In genomic region chr2:121579326-121579725, GRCh38 we compare ENCODE assay signal across 18 cellular contexts. TPM values are rescaled to one million over a fixed set of nuclear protein-coding genes. Genes with fewer than 3 reads are reported as not detected.
DNase-seq lines count a peak whose midpoint lies in the region; ATAC-seq and TF ChIP-seq lines count a peak whose summit lies in the region.
"Had no signal": no experiment of that assay in that cellular context is flagged by ENCODE, and none has a peak within 500 bp of the region (broad histone marks: within the 10 kb centered on the region; RNA-seq: fewer than 3 reads in every experiment).

No MANE protein-coding gene starts in this region.

- H3K4me3 ChIP-seq in Karpas-422 (ENCODE audit: low read length): no peak overlapping the region
- H3K4me3 ChIP-seq in adipocyte (ENCODE audit: low read length): no peak overlapping the region
- H3K4me3 ChIP-seq: A549, Peyer's patch had no signal

- TF ChIP-seq CTCF in neural crest cell (conservative IDR thresholded peaks at IDR 0.05): no peak

- H3K36me3 ChIP-seq in Karpas-422 (ENCODE audit: insufficient read depth, low read length) (no peaks in the 10 kb centered on the region), adipocyte (ENCODE audit: control insufficient read depth, insufficient read depth, low read length, severe bottlenecking) (no peaks in the 10 kb centered on the region)
- H3K36me3 ChIP-seq: Peyer's patch had no signal

- H3K27me3 Mint-ChIP-seq in activated T-cell treated with anti-CD3 and anti-CD28 coated beads, Interleukin-2, amount 50 U/mL, for 72 hours (ENCODE audit: low read depth): no peaks in the 10 kb centered on the region
- no peaks in the 10 kb centered on the region for H3K27me3 Mint-ChIP-seq in neural crest cell (ENCODE audit: low read depth)
- H3K27me3 Mint-ChIP-seq: CD4-positive, alpha-beta T cell had no signal

- H3K79me2 ChIP-seq in Karpas-422 (ENCODE audit: low read length): peaks cover 92% of the 10 kb centered on the region

- H3K36me3 Mint-ChIP-seq in activated T-cell treated with anti-CD3 and anti-CD28 coated beads, Interleukin-2, amount 50 U/mL, for 72 hours (ENCODE audit: insufficient read depth in 2 of 2): no peaks in the 10 kb centered on the region
- peaks cover 2% of the 10 kb centered on the region for H3K36me3 Mint-ChIP-seq in neural crest cell (ENCODE audit: low read depth)

- peak overlapping the region; percentile 66 for H3K27ac Mint-ChIP-seq in activated T-cell treated with anti-CD3 and anti-CD28 coated beads, Interleukin-2, amount 50 U/mL, for 72 hours
- peak overlapping the region; percentile 69 for H3K27ac Mint-ChIP-seq in neural crest cell (ENCODE audit: unreplicated experiment)
- H3K27ac Mint-ChIP-seq: CD4-positive, alpha-beta T cell had no signal

- H3K9me3 ChIP-seq in Karpas-422 (ENCODE audit: low read length) (no peaks in the 10 kb centered on the region), adipocyte (ENCODE audit: control insufficient read depth, low read length) (no peaks in the 10 kb centered on the region)
- H3K9me3 ChIP-seq: A549, Peyer's patch had no signal

- no peak overlapping the region for H3K4me3 Mint-ChIP-seq in activated T-cell treated with anti-CD3 and anti-CD28 coated beads, Interleukin-2, amount 50 U/mL, for 72 hours
- H3K4me3 Mint-ChIP-seq in neural crest cell: peak overlapping the region; percentile 18
- H3K4me3 Mint-ChIP-seq: CD4-positive, alpha-beta T cell had no signal

- no peak overlapping the region for H2AFZ ChIP-seq in Karpas-422 (ENCODE audit: low read length)

- DNase-seq in activated T-cell treated with anti-CD3 and anti-CD28 coated beads, Interleukin-2, amount 50 U/mL, for 72 hours: no peak
- DNase-seq in activated T-cell treated with anti-CD3 and anti-CD28 coated beads for 4 hours (no peak), Karpas-422 (no peak), adipocyte (ENCODE audit: low read depth) (peak; percentile 39), neural crest cell (ENCODE audit: low read depth, low spot score) (no peak), NCI-H524 treated with DMSO at 0.1 percent for 48 hours (lab: John Stamatoyannopoulos, UW) (no peak), mesenteric fat pad (ENCODE audit: low spot score) (no peak)
- DNase-seq: Calu3; CD4-positive, alpha-beta T cell; DND-41; H7; NCI-H2029; NCI-H2227 treated with DMSO at 0.1 percent for 48 hours; Peyer's patch; SHP77; SW 1271 had no signal

- no peaks in the 10 kb centered on the region for H4K20me1 ChIP-seq in Karpas-422 (ENCODE audit: insufficient read depth, low read depth, low read length)

- H3K27me3 ChIP-seq in Karpas-422 (ENCODE audit: low read length) (no peaks in the 10 kb centered on the region), adipocyte (replicated peaks; ENCODE audit: control insufficient read depth, insufficient read depth, low read length) (no peaks in the 10 kb centered on the region)
- H3K27me3 ChIP-seq: Peyer's patch had no signal

- H3K4me1 Mint-ChIP-seq in activated T-cell treated with anti-CD3 and anti-CD28 coated beads, Interleukin-2, amount 50 U/mL, for 72 hours (ENCODE audit: low read depth): peaks cover 33% of the 10 kb centered on the region
- H3K4me1 Mint-ChIP-seq in neural crest cell: peaks cover 55% of the 10 kb centered on the region

- no peak overlapping the region for H3K4me2 ChIP-seq in Karpas-422 (ENCODE audit: low read depth, low read length, poor library complexity, severe bottlenecking)
- H3K4me2 ChIP-seq: A549 had no signal

- H3K9me2 ChIP-seq in Karpas-422 (replicated peaks; ENCODE audit: insufficient read depth, low read length): no peaks in the 10 kb centered on the region

- H3K9ac ChIP-seq in Karpas-422 (ENCODE audit: low read length): no peak overlapping the region
- H3K9ac ChIP-seq in adipocyte (ENCODE audit: low read length): no peak overlapping the region

- peak overlapping the region; percentile 55 for H3K27ac ChIP-seq in Karpas-422 (ENCODE audit: low read length)
- H3K27ac ChIP-seq: A549, Peyer's patch had no signal

- ATAC-seq in activated T-cell treated with anti-CD3 and anti-CD28 coated beads, Interleukin-2, amount 50 U/mL, for 72 hours (replicated peaks in 1 of 2): no peak
- ATAC-seq in GM18519 (IDR thresholded peaks at IDR 0.05; ENCODE audit: low FRiP score, unreplicated experiment): no peak
- ATAC-seq: A549 had no signal

- no peaks in the 10 kb centered on the region for H3K9me3 Mint-ChIP-seq in activated T-cell treated with anti-CD3 and anti-CD28 coated beads, Interleukin-2, amount 50 U/mL, for 72 hours
- no peaks in the 10 kb centered on the region for H3K9me3 Mint-ChIP-seq in neural crest cell
- H3K9me3 Mint-ChIP-seq: CD4-positive, alpha-beta T cell had no signal

- H3K4me1 ChIP-seq in Karpas-422 (ENCODE audit: low read length) (peaks cover 56% of the 10 kb centered on the region), adipocyte (ENCODE audit: control insufficient read depth, insufficient read depth, low read length) (peaks cover 28% of the 10 kb centered on the region)
- H3K4me1 ChIP-seq: Peyer's patch had no signal

RNA-seq across cellular contexts. Expression of gene RNU4ATAC, which starts 48.6 kb away (rescaled TPM):
- total RNA-seq in activated T-cell treated with anti-CD3 and anti-CD28 coated beads, Interleukin-2, amount 50 U/mL, for 72 hours: not detected
- total RNA-seq in Karpas-422 (2014; rRNA removed; shearing (Covaris generic); ENCODE audit: low replicate concordance): not detected in 2 replicates
- total RNA-seq in neural crest cell (not detected in 2 replicates), mesenteric fat pad (not detected)
- total RNA-seq: Calu3; CD4-positive, alpha-beta T cell; H7 had no signal
